ENCODE assay signal across 23 cellular contexts in the genomic region with DNA sequence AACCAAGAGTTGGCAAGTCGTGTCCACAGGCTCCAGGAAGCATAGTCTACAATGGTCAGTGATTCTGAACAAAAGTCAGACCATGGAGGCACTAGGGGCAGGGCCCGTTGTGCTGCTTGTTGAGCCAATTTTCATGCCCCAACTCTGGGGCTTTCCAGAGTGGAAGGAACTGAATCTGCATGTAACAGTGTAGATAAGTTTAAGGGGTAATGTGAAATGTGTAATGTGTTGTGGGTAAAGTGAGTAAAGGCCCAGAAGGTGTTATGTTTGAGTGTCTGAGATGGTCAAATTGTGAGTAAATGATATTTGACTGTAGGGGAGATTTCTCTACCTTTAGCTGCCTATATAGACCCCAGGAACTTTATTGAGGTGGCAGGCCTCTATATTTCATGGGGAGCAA.
"Had no signal": no experiment of that assay in that cellular context is flagged by ENCODE, and none has a peak within 500 bp of the region (broad histone marks: within the 10 kb centered on the region; RNA-seq: fewer than 3 reads in every experiment).

No MANE protein-coding gene starts in this region.

- ATAC-seq: naive thymus-derived CD4-positive, alpha-beta T cell; psoas muscle; right cardiac atrium; right lobe of liver; stimulated activated naive B cell treated with anti-CD40 and anti-IgM and Interleukin-4, amounts not matched to agents 10 μg/mL and 1 μg/mL and 100 μg/mL, for 72 hours had no signal

- H3K27ac Mint-ChIP-seq: naive thymus-derived CD4-positive, alpha-beta T cell; natural killer cell treated with Interleukin-12 subunit alpha and Interleukin-12 subunit beta and Interleukin-15 and Interleukin-18, amount 100 ng/mL, for 72 hours; nephron progenitor cell; progenitor cell of endocrine pancreas; stimulated activated effector memory CD8-positive, alpha-beta T cell treated with anti-CD3 and anti-CD28 coated beads, Interleukin-12 subunit alpha, Interleukin-12 subunit beta, amount 100 ng/mL, for 72 hours; stimulated activated naive B cell treated with anti-CD40 and anti-IgM and Interleukin-4, amounts not matched to agents 10 μg/mL and 1 μg/mL and 100 μg/mL, for 72 hours had no signal

- H3K4me3 Mint-ChIP-seq: naive thymus-derived CD4-positive, alpha-beta T cell; natural killer cell treated with Interleukin-12 subunit alpha and Interleukin-12 subunit beta and Interleukin-15 and Interleukin-18, amount 100 ng/mL, for 72 hours; nephron progenitor cell; neural crest cell; stimulated activated effector memory CD8-positive, alpha-beta T cell treated with anti-CD3 and anti-CD28 coated beads, Interleukin-12 subunit alpha, Interleukin-12 subunit beta, amount 100 ng/mL, for 72 hours; stimulated activated naive B cell treated with anti-CD40 and anti-IgM and Interleukin-4, amounts not matched to agents 10 μg/mL and 1 μg/mL and 100 μg/mL, for 72 hours had no signal

- H3K4me1 Mint-ChIP-seq: nephron progenitor cell; neural crest cell; stimulated activated effector memory CD8-positive, alpha-beta T cell treated with anti-CD3 and anti-CD28 coated beads, Interleukin-12 subunit alpha, Interleukin-12 subunit beta, amount 100 ng/mL, for 72 hours; stimulated activated naive B cell treated with anti-CD40 and anti-IgM and Interleukin-4, amounts not matched to agents 10 μg/mL and 1 μg/mL and 100 μg/mL, for 72 hours had no signal

- H3K27me3 Mint-ChIP-seq: naive thymus-derived CD4-positive, alpha-beta T cell; natural killer cell treated with Interleukin-12 subunit alpha and Interleukin-12 subunit beta and Interleukin-15 and Interleukin-18, amount 100 ng/mL, for 72 hours; progenitor cell of endocrine pancreas; stimulated activated naive B cell treated with anti-CD40 and anti-IgM and Interleukin-4, amounts not matched to agents 10 μg/mL and 1 μg/mL and 100 μg/mL, for 72 hours had no signal

- H3K36me3 Mint-ChIP-seq: naive thymus-derived CD4-positive, alpha-beta T cell; natural killer cell treated with Interleukin-12 subunit alpha and Interleukin-12 subunit beta and Interleukin-15 and Interleukin-18, amount 100 ng/mL, for 72 hours; stimulated activated effector memory CD8-positive, alpha-beta T cell treated with anti-CD3 and anti-CD28 coated beads, Interleukin-12 subunit alpha, Interleukin-12 subunit beta, amount 100 ng/mL, for 72 hours; stimulated activated naive B cell treated with anti-CD40 and anti-IgM and Interleukin-4, amounts not matched to agents 10 μg/mL and 1 μg/mL and 100 μg/mL, for 72 hours had no signal

- H3K9me3 Mint-ChIP-seq: naive thymus-derived CD4-positive, alpha-beta T cell; natural killer cell treated with Interleukin-12 subunit alpha and Interleukin-12 subunit beta and Interleukin-15 and Interleukin-18, amount 100 ng/mL, for 72 hours; nephron progenitor cell; neural crest cell; stimulated activated effector memory CD8-positive, alpha-beta T cell treated with anti-CD3 and anti-CD28 coated beads, Interleukin-12 subunit alpha, Interleukin-12 subunit beta, amount 100 ng/mL, for 72 hours; stimulated activated naive B cell treated with anti-CD40 and anti-IgM and Interleukin-4, amounts not matched to agents 10 μg/mL and 1 μg/mL and 100 μg/mL, for 72 hours had no signal

- DNase-seq: naive thymus-derived CD4-positive, alpha-beta T cell; nephron progenitor cell; nucleus accumbens; ovary; psoas muscle; right cardiac atrium; right lobe of liver; sigmoid colon; small intestine; stimulated activated CD4-positive, alpha-beta T cell treated with anti-CD3 and anti-CD28 coated beads, Interleukin-15, amount 100 ng/mL, for 24 hours; stimulated activated CD4-positive, alpha-beta T cell treated with anti-CD3 and anti-CD28 coated beads, Interleukin-2, amount 100 ng/mL, for 24 hours; stimulated activated CD4-positive, alpha-beta T cell treated with anti-CD3 and anti-CD28 coated beads, Interleukin-2, amount 100 ng/mL, for 48 hours; stimulated activated CD4-positive, alpha-beta T cell treated with anti-CD3 and anti-CD28 coated beads, Interleukin-4, amount 100 ng/mL, for 24 hours; stimulated activated naive B cell treated with anti-CD40 and anti-IgM and Interleukin-4, amounts not matched to agents 10 μg/mL and 1 μg/mL and 100 μg/mL, for 72 hours; stimulated activated naive CD4-positive, alpha-beta T cell treated with Interleukin-2 at 50 U/mL for 16 hours; stomach; thyroid gland; trophoblast cell; upper lobe of left lung had no signal
